13 cellular contexts compared by ENCODE assay signal in genomic region chr3:12415014-12415653, GRCh38.
"Had no signal": no experiment of that assay in that cellular context is flagged by ENCODE, and none has a peak within 500 bp of the region (broad histone marks: within the 10 kb centered on the region; RNA-seq: fewer than 3 reads in every experiment).

No MANE protein-coding gene starts in this region.

- DNase-seq: activated CD4-positive, alpha-beta T cell treated with anti-CD3 and anti-CD28 coated beads, Interleukin-2, amount 50 U/mL, for 1 hour; activated CD4-positive, CD25-positive, alpha-beta regulatory T cell; activated CD8-positive, alpha-beta memory T cell treated with anti-CD3 and anti-CD28 coated beads for 24 hours; activated CD8-positive, alpha-beta memory T cell treated with anti-CD3 and anti-CD28 coated beads, Interleukin-2, amount 50 U/mL, for 48 hours; activated naive CD4-positive, alpha-beta T cell; adrenal gland; erythroblast; hypothalamus; lower lobe of right lung; occipital lobe; posterior cingulate gyrus; T1000; upper lobe of left lung had no signal
